ENCODE assay signal across 1 cellular context in the genomic region with DNA sequence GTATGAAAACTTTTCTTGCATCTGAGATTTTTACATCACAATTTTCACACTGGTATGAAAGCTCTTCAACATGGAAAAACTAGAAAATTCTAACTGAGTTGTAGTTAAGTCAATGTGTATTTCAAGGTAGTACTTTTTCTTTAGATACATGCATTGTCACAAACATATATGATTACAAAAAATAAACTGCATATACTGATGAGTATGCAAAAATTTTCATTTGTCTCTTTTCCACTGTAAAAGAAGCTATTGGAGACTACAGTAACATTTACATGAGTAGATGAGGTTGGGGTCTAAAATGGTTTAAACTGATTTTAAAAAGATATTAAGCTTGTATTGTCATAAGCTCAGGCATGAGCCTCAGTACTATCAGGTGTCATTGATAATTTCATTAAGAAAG.
TF ChIP-seq lines count a peak whose summit lies in the region.

No MANE protein-coding gene starts in this region.

TF ChIP-seq in IMR-90, 13 proteins besides CTCF, POLR2A, EP300 and RAD21 (continued from another document):
- TF ChIP-seq, protein P1, sequence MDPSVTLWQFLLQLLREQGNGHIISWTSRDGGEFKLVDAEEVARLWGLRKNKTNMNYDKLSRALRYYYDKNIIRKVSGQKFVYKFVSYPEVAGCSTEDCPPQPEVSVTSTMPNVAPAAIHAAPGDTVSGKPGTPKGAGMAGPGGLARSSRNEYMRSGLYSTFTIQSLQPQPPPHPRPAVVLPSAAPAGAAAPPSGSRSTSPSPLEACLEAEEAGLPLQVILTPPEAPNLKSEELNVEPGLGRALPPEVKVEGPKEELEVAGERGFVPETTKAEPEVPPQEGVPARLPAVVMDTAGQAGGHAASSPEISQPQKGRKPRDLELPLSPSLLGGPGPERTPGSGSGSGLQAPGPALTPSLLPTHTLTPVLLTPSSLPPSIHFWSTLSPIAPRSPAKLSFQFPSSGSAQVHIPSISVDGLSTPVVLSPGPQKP (IDR thresholded peaks at IDR 0.05; ENCODE audit: borderline replicate concordance, low read depth, low read length) = no peak
- TF ChIP-seq MAFK (IDR thresholded peaks at IDR 0.05; ENCODE audit: low read depth, low read length) (peak; percentile 62), NFE2L2 (IDR thresholded peaks at IDR 0.05; ENCODE audit: low read depth, low read length) (no peak)
